Comparison of ENCODE assay signal across 18 cellular contexts in the genomic region with DNA sequence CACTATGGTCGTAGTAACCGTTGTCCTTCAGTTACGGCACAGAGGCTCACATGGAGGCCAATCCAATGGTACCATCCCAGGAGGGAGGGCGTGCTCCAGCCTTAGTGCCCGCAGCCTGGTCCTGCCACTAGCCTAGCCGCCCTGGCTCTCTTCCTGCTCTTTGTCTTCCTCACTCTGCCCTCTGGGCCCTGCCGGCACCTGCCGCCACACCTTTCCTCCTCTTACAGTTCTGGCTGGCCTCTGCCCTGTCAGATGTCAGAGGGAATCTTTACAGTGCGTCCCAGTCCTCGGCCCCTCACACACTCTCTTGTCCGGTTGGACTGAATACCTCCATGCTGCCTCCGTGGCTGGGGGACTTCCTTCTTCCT. TPM values are rescaled to one million over a fixed set of nuclear protein-coding genes. Genes with fewer than 3 reads are reported as not detected.
DNase-seq lines count a peak whose midpoint lies in the region; ATAC-seq and TF ChIP-seq lines count a peak whose summit lies in the region.
"Had no signal": no experiment of that assay in that cellular context is flagged by ENCODE, and none has a peak within 500 bp of the region (broad histone marks: within the 10 kb centered on the region; RNA-seq: fewer than 3 reads in every experiment).

No MANE protein-coding gene starts in this region.

- no peaks in the 10 kb centered on the region for H3K27me3 Mint-ChIP-seq in chondrocyte (ENCODE audit: low read depth)
- H3K27me3 Mint-ChIP-seq: B cell had no signal

- TF ChIP-seq POLR2A in Peyer's patch (IDR thresholded peaks at IDR 0.05) = no peak
- no peak for TF ChIP-seq POLR2A in esophagus muscularis mucosa (IDR thresholded peaks at IDR 0.05; ENCODE audit: low read depth)

- no peak overlapping the region for H3K27ac Mint-ChIP-seq in chondrocyte (ENCODE audit: unreplicated experiment)
- H3K27ac Mint-ChIP-seq: B cell had no signal

- H3K4me3 ChIP-seq in right cardiac atrium (ENCODE audit: low read length) = no peak overlapping the region
- H3K4me3 ChIP-seq in left ventricle myocardium inferior = no peak overlapping the region
- H3K4me3 ChIP-seq in lower lobe of right lung = no peak overlapping the region
- H3K4me3 ChIP-seq in Peyer's patch = no peak overlapping the region
- H3K4me3 ChIP-seq in esophagus muscularis mucosa = no peak overlapping the region
- H3K4me3 ChIP-seq: A549, GM23248 had no signal

- no peak overlapping the region for H3K27ac ChIP-seq in right cardiac atrium (ENCODE audit: low read length)
- H3K27ac ChIP-seq in left ventricle myocardium inferior (replicated peaks) = no peak overlapping the region
- H3K27ac ChIP-seq in lower lobe of right lung = no peak overlapping the region
- no peak overlapping the region for H3K27ac ChIP-seq in Peyer's patch
- no peak overlapping the region for H3K27ac ChIP-seq in esophagus muscularis mucosa (replicated peaks in 1 of 4)
- H3K27ac ChIP-seq: A549, GM23248 had no signal

- 92% methylated on average over 12 of the region's 12 CpGs for WGBS in right cardiac atrium
- 91% methylated on average over 6 of the region's 12 CpGs for WGBS in esophagus muscularis mucosa

- H3K27me3 ChIP-seq in right cardiac atrium (ENCODE audit: control insufficient read depth, insufficient read depth) (no peaks in the 10 kb centered on the region), left ventricle myocardium inferior (ENCODE audit: low read depth) (no peaks in the 10 kb centered on the region), lower lobe of right lung (ENCODE audit: low read depth) (no peaks in the 10 kb centered on the region), Peyer's patch (no peaks in the 10 kb centered on the region), esophagus muscularis mucosa (no peaks in the 10 kb centered on the region)

- H3K36me3 Mint-ChIP-seq in chondrocyte (ENCODE audit: low read depth) = peaks cover 26% of the 10 kb centered on the region

- H3K9me3 Mint-ChIP-seq in chondrocyte (ENCODE audit: low read depth) = no peaks in the 10 kb centered on the region
- H3K9me3 Mint-ChIP-seq: CD14-positive monocyte had no signal

- peak in 2 of 3 donors; percentile 28 to 41 for DNase-seq in right cardiac atrium
- no peak for DNase-seq in left ventricle myocardium inferior
- DNase-seq in chondrocyte (ENCODE audit: low spot score) = peak; percentile 62
- DNase-seq in lower lobe of right lung = peak; percentile 26
- DNase-seq in activated CD4-positive, alpha-beta T cell treated with anti-CD3 and anti-CD28 coated beads for 48 hours = no peak
- no peak for DNase-seq in Peyer's patch
- no peak for DNase-seq in esophagus muscularis mucosa (ENCODE audit: extremely low spot score)
- DNase-seq: GM23248, HCEC 1CT, Kasumi-1, NCI-H1417, NCI-H1694 treated with DMSO at 0.1 percent for 48 hours, NCI-H446, NCI-H526 treated with DMSO at 0.1 percent for 48 hours, OCI-M1 had no signal

- peak in 1 of 2 donors; percentile 12 for ATAC-seq in right cardiac atrium
- ATAC-seq in lower lobe of right lung = no peak
- ATAC-seq: A549 had no signal

- H3K4me1 ChIP-seq in right cardiac atrium (ENCODE audit: control insufficient read depth, insufficient read depth, low read length) = no peaks in the 10 kb centered on the region
- peaks cover 5% of the 10 kb centered on the region for H3K4me1 ChIP-seq in left ventricle myocardium inferior
- H3K4me1 ChIP-seq in lower lobe of right lung = no peaks in the 10 kb centered on the region
- no peaks in the 10 kb centered on the region for H3K4me1 ChIP-seq in Peyer's patch
- H3K4me1 ChIP-seq in esophagus muscularis mucosa = peaks cover 0 to 3% (median under 1%) of the 10 kb centered on the region in 4 donors
- H3K4me1 ChIP-seq: A549 had no signal

- intact Hi-C loops in right cardiac atrium (cut with DNase I) (no loop called here), left ventricle myocardium inferior (cut with micrococcal nuclease) (no loop called here), lower lobe of right lung (cut with DNase I) (no loop called here), esophagus muscularis mucosa (cut with DNase I) (no loop called here)

- no peak overlapping the region for H3K4me3 Mint-ChIP-seq in chondrocyte (ENCODE audit: unreplicated experiment)
- H3K4me3 Mint-ChIP-seq: B cell, CD14-positive monocyte had no signal

- no peak for TF ChIP-seq EP300 in esophagus muscularis mucosa (IDR thresholded peaks at IDR 0.05)

- no peaks in the 10 kb centered on the region for H3K4me1 Mint-ChIP-seq in chondrocyte (ENCODE audit: low read depth)
- H3K4me1 Mint-ChIP-seq: B cell, CD14-positive monocyte had no signal

- peaks cover 93% of the 10 kb centered on the region for H3K36me3 ChIP-seq in left ventricle myocardium inferior
- peaks cover 100% of the 10 kb centered on the region for H3K36me3 ChIP-seq in lower lobe of right lung
- H3K36me3 ChIP-seq in Peyer's patch = peaks cover 0 to 97% (median 0%) of the 10 kb centered on the region in 3 donors
- H3K36me3 ChIP-seq in esophagus muscularis mucosa = peaks cover 81 to 99% (median 98%) of the 10 kb centered on the region in 4 donors

- TF ChIP-seq CTCF in left ventricle myocardium inferior (IDR thresholded peaks at IDR 0.05; ENCODE audit: borderline replicate concordance) (no peak), chondrocyte (IDR thresholded peaks at IDR 0.05) (no peak), lower lobe of right lung (IDR thresholded peaks at IDR 0.05) (no peak), Peyer's patch (IDR thresholded peaks at IDR 0.05) (no peak), esophagus muscularis mucosa (IDR thresholded peaks at IDR 0.05) (no peak)

- H3K9me3 ChIP-seq in right cardiac atrium (ENCODE audit: control insufficient read depth, low read length) (no peaks in the 10 kb centered on the region), left ventricle myocardium inferior (replicated peaks) (no peaks in the 10 kb centered on the region), lower lobe of right lung (no peaks in the 10 kb centered on the region), Peyer's patch (no peaks in the 10 kb centered on the region), esophagus muscularis mucosa (no peaks in the 10 kb centered on the region)
- H3K9me3 ChIP-seq: A549 had no signal

RNA-seq across cellular contexts. Expression of gene GINS2, which starts 23.4 kb away (rescaled TPM):
- total RNA-seq in right cardiac atrium (1 to 10 TPM in 1 of 4 donors, under 1 TPM in 3; 0.33 to 1.1 (median 0.40) TPM), left ventricle myocardium inferior (0.44 TPM), chondrocyte (3.1 to 10.9 TPM (median 3.8 TPM) in 3 replicates), lower lobe of right lung (1.1 TPM), Peyer's patch (10 to 100 TPM in 1 of 4 donors, 1 to 10 TPM in 3; 2.9 to 10.7 (median 5.2) TPM), esophagus muscularis mucosa (under 1 TPM in 2 of 4 donors, not detected in 2; 0.17 to 0.84 TPM)
- 0.23 TPM for polyA plus RNA-seq in right cardiac atrium

RNA-seq across cellular contexts. Expression of gene GSE1, which starts 52.2 kb away (rescaled TPM):
- total RNA-seq in right cardiac atrium (10 to 100 TPM; 70.8 to 99.8 (median 92.5) TPM), left ventricle myocardium inferior (34.2 TPM), chondrocyte (22.6 to 37.1 TPM (median 24.0 TPM) in 3 replicates), lower lobe of right lung (85.2 TPM), Peyer's patch (100 to 1,000 TPM in 3 of 4 donors, 10 to 100 TPM in 1; 79.7 to 196 (median 143) TPM), esophagus muscularis mucosa (10 to 100 TPM; 45.4 to 79.4 (median 49.5) TPM)
- 40.3 TPM for polyA plus RNA-seq in right cardiac atrium

Comparison
In these comparisons a context has a peak if more than half of its experiments do, and no peak if none do; other contexts are left out.
1. DNase-seq: peak in right cardiac atrium (2 of 3), chondrocyte (single experiment) and lower lobe of right lung (single experiment); none in left ventricle myocardium inferior (single experiment), activated CD4-positive, alpha-beta T cell treated with anti-CD3 and anti-CD28 coated beads for 48 hours (single experiment), Peyer's patch (0 of 3) and esophagus muscularis mucosa (single experiment).